15 cellular contexts compared by ENCODE assay signal in genomic region chr10:74165530-74165901, GRCh38. TPM values are rescaled to one million over a fixed set of nuclear protein-coding genes. Genes with fewer than 3 reads are reported as not detected.
DNase-seq lines count a peak whose midpoint lies in the region; ATAC-seq and TF ChIP-seq lines count a peak whose summit lies in the region.
"Had no signal": no experiment of that assay in that cellular context is flagged by ENCODE, and none has a peak within 500 bp of the region (broad histone marks: within the 10 kb centered on the region; RNA-seq: fewer than 3 reads in every experiment).

No MANE protein-coding gene starts in this region.

- H3K36me3 ChIP-seq in mammary epithelial cell (ENCODE audit: insufficient read depth, low read length): no peaks in the 10 kb centered on the region
- no peaks in the 10 kb centered on the region for H3K36me3 ChIP-seq in breast epithelium
- H3K36me3 ChIP-seq in hepatocyte (replicated peaks; ENCODE audit: insufficient read depth, low read depth): no peaks in the 10 kb centered on the region
- no peaks in the 10 kb centered on the region for H3K36me3 ChIP-seq in HAP-1 (replicated peaks)

- H3K9me2 ChIP-seq in hepatocyte (replicated peaks; ENCODE audit: insufficient read depth): no peaks in the 10 kb centered on the region

- CTCF ChIA-PET in mammary epithelial cell (lab: Charles Lee; ENCODE audit: low non-redundant PET): no interaction called here

- no peak for TF ChIP-seq POLR2A in breast epithelium (IDR thresholded peaks at IDR 0.05)

- H3K27me3 ChIP-seq in mammary epithelial cell (ENCODE audit: insufficient read depth, low read length) (no peaks in the 10 kb centered on the region), breast epithelium (no peaks in the 10 kb centered on the region), hepatocyte (no peaks in the 10 kb centered on the region), HAP-1 (ENCODE audit: low read depth) (no peaks in the 10 kb centered on the region)

- intact Hi-C loops in mammary epithelial cell (cut with micrococcal nuclease) (no loop called here), breast epithelium (cut with DNase I; ENCODE audit: low total_unique reads) (no loop called here)

- H4K20me1 ChIP-seq in mammary epithelial cell (ENCODE audit: insufficient read depth, low read length): no peaks in the 10 kb centered on the region
- no peaks in the 10 kb centered on the region for H4K20me1 ChIP-seq in hepatocyte (ENCODE audit: insufficient read depth, poor library complexity, severe bottlenecking)

- ATAC-seq in GM18868 (IDR thresholded peaks at IDR 0.05; ENCODE audit: unreplicated experiment): no peak
- ATAC-seq: CD8-positive, alpha-beta T cell; stimulated activated naive CD8-positive, alpha-beta T cell treated with anti-CD3 and anti-CD28 coated beads, Interleukin-15, Interleukin-2, amounts not matched to agents 100 U/mL and 50 U/mL, for 24 hours had no signal

- H3K9me3 ChIP-seq in mammary epithelial cell (replicated peaks; ENCODE audit: insufficient read depth, low read length) (no peaks in the 10 kb centered on the region), breast epithelium (no peaks in the 10 kb centered on the region), hepatocyte (ENCODE audit: low read depth) (no peaks in the 10 kb centered on the region), HAP-1 (no peaks in the 10 kb centered on the region)

- no TSS peak for BruUV-seq in mammary epithelial cell (replicated peaks; lab: Mats Ljungman, UMichigan)

- H3K79me2 ChIP-seq in mammary epithelial cell (ENCODE audit: insufficient read depth, low read length) (peaks cover 19% of the 10 kb centered on the region), hepatocyte (peaks cover 36% of the 10 kb centered on the region)

- H3K4me1 ChIP-seq in mammary epithelial cell (ENCODE audit: insufficient read depth, low read length) (no peaks in the 10 kb centered on the region), breast epithelium (no peaks in the 10 kb centered on the region), hepatocyte (ENCODE audit: insufficient read depth) (peaks cover 13% of the 10 kb centered on the region), HAP-1 (no peaks in the 10 kb centered on the region)

- in situ Hi-C loops in mammary epithelial cell (cut with MboI; ENCODE audit: low sequenced_read_pairs in 2 of 2) (no loop called here), HAP-1 (cut with MboI; ENCODE audit: low sequenced_read_pairs) (no loop called here)

- H2AFZ ChIP-seq in mammary epithelial cell (ENCODE audit: low read depth, low read length) (no peak overlapping the region), hepatocyte (no peak overlapping the region)

- H3K4me2 ChIP-seq in mammary epithelial cell (ENCODE audit: insufficient read depth, low read depth, low read length) (peak overlapping the region; percentile 36), hepatocyte (peak overlapping the region; percentile 66)

- WGBS in mammary epithelial cell (ENCODE audit: low coverage, missing lambda C conversion rate): 71% methylated on average over 2 of the region's 2 CpGs
- WGBS in hepatocyte (ENCODE audit: low lambda C conversion rate, missing lambda C conversion rate): 31% methylated on average over 2 of the region's 2 CpGs

- H3K9ac ChIP-seq in mammary epithelial cell (ENCODE audit: insufficient read depth, low read length): no peak overlapping the region

- H3K27ac ChIP-seq in mammary epithelial cell (ENCODE audit: insufficient read depth, low read depth, low read length) (no peak overlapping the region), breast epithelium (no peak overlapping the region), hepatocyte (peak overlapping the region; percentile 88)

- no peak for TF ChIP-seq CTCF in mammary epithelial cell (conservative IDR thresholded peaks at IDR 0.05 in 1 of 2, IDR thresholded peaks at IDR 0.05 in 1 of 2; ENCODE audit: extremely low read depth in 1 of 2, insufficient read depth in 1 of 2, low read depth in 1 of 2, low read length in 2 of 2)
- no peak for TF ChIP-seq CTCF in breast epithelium (IDR thresholded peaks at IDR 0.05)
- TF ChIP-seq CTCF in hepatocyte (IDR thresholded peaks at IDR 0.05; ENCODE audit: poor library complexity): no peak

- DNase-seq in mammary epithelial cell (no peak), breast epithelium (ENCODE audit: low spot score in 2 of 2) (no peak), amniotic epithelial cell (ENCODE audit: low read depth) (peak; percentile 53), hepatocyte (ENCODE audit: low spot score) (no peak), SHP77 (lab: John Stamatoyannopoulos, UW) (no peak), inferior parietal cortex (ENCODE audit: extremely low spot score) (no peak), HAP-1 (ENCODE audit: low spot score in 2 of 2) (no peak)
- DNase-seq: activated T-cell treated with anti-CD3 and anti-CD28 coated beads, Interleukin-2, amount 50 U/mL, for 24 hours; CD8-positive, alpha-beta T cell; cerebellar nuclear complex; immature natural killer cell; NCI-H187; NCI-H510A; stimulated activated naive CD8-positive, alpha-beta T cell treated with anti-CD3 and anti-CD28 coated beads, Interleukin-15, Interleukin-2, amounts not matched to agents 100 U/mL and 50 U/mL, for 24 hours had no signal

- dilution Hi-C loops in mammary epithelial cell (cut with HindIII; ENCODE audit: low sequenced_read_pairs): no loop called here

- no peak overlapping the region for H3K4me3 ChIP-seq in mammary epithelial cell (replicated peaks in 1 of 3; ENCODE audit: insufficient read depth in 1 of 3, low read depth in 2 of 3, low read length in 3 of 3)
- no peak overlapping the region for H3K4me3 ChIP-seq in breast epithelium
- H3K4me3 ChIP-seq in hepatocyte: no peak overlapping the region
- H3K4me3 ChIP-seq in HAP-1: no peak overlapping the region

RNA-seq across cellular contexts. Expression of gene ADK, which starts 14.5 kb away (rescaled TPM):
- total RNA-seq in mammary epithelial cell (100 to 1,000 TPM in 1 of 2 donors, 10 to 100 TPM in 1; 87.9 to 120 TPM), breast epithelium (10 to 100 TPM; 27.2 to 50.8 (median 40.0) TPM), hepatocyte (44.6 and 53.7 TPM in 2 replicates)
- polyA plus RNA-seq in mammary epithelial cell (68.7 TPM), hepatocyte (46.7 and 49.1 TPM in 2 replicates)
- 39.9 TPM for polyA minus RNA-seq in mammary epithelial cell

RNA-seq across cellular contexts. Expression of gene AP3M1, which starts 14.9 kb away (rescaled TPM):
- total RNA-seq in mammary epithelial cell: 10 to 100 TPM; 30.2 to 34.3 TPM
- 23.8 TPM for polyA plus RNA-seq in mammary epithelial cell
- 22.9 TPM for polyA minus RNA-seq in mammary epithelial cell
- total RNA-seq in breast epithelium: 10 to 100 TPM; 22.3 to 38.1 (median 23.2) TPM
- 35.0 and 35.3 TPM in 2 replicates for total RNA-seq in hepatocyte
- 28.2 and 30.1 TPM in 2 replicates for polyA plus RNA-seq in hepatocyte
